Comparison of ENCODE assay signal across 13 cellular contexts in the genomic region with DNA sequence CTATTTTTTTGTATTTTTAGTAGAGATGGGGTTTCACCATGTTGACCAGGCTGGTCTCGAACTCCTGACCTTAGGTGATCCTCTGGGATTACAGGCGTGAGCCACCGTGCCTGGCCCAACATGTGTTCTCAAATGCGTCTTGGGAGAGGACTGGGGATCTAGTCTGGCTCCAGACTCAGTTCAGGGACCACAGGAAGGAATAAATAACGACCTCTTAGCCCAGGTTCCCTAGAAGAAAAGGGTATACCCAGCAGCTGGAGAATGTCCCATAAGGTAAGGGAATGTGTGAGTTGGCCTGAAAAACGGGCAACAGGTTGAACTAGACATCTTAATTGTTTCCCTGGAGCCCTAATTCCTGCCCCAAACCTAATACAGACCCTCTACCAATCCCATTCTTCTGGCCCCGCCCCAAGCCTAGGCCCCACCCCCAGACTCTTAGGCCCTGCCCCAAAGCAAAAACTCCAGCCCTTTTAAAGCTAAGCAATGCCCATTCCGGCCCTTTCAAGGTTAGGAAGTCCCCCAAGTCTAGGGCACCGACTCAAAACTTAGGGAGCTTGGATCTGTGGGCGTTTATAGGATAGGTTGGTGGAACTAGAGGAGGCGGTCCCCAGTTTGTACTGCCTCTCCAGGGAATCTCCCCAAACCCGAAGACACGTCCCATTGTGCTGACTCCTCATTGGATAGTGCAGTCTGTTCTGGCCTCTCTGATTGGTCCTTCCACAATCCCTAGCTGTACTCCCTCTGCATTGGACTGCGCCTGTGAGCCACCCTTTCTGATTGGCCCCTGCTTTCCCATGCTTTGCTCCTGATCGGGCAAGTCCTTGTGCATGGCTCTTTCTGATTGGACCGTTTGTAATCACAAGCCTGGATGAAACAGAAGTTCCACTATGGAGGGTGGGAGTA. TPM values are rescaled to one million over a fixed set of nuclear protein-coding genes. Genes with fewer than 3 reads are reported as not detected.
A peak's percentile ranks its signal among the peaks of the same experiment; 100 is the strongest.
DNase-seq lines count a peak whose midpoint lies in the region; ATAC-seq and TF ChIP-seq lines count a peak whose summit lies in the region.
"Had no signal": no experiment of that assay in that cellular context is flagged by ENCODE, and none has a peak within 500 bp of the region (broad histone marks: within the 10 kb centered on the region; RNA-seq: fewer than 3 reads in every experiment).

No MANE protein-coding gene starts in this region.

- no peak overlapping the region for H3K27ac ChIP-seq in mammary epithelial cell (ENCODE audit: insufficient read depth, low read depth, low read length)
- H3K27ac ChIP-seq: left ventricle myocardium inferior had no signal

- H3K4me1 Mint-ChIP-seq in MCF 10A (ENCODE audit: insufficient read depth, unreplicated experiment) (no peaks in the 10 kb centered on the region), HFFc6 (ENCODE audit: low read depth) (peaks cover 6% of the 10 kb centered on the region)
- H3K4me1 Mint-ChIP-seq in naive thymus-derived CD8-positive, alpha-beta T cell = peaks cover 31 to 63% (median 49%) of the 10 kb centered on the region in 4 donors

- H3K27ac Mint-ChIP-seq in MCF 10A (ENCODE audit: low read depth, unreplicated experiment) = no peak overlapping the region
- no peak overlapping the region for H3K27ac Mint-ChIP-seq in HFFc6
- peak overlapping the region in 8 of 10 donors; percentile 9 to 92 (median 63) for H3K27ac Mint-ChIP-seq in naive thymus-derived CD8-positive, alpha-beta T cell

- dilution Hi-C loops in mammary epithelial cell (cut with HindIII; ENCODE audit: low sequenced_read_pairs) = no loop called here

- H3K4me3 ChIP-seq in mammary epithelial cell (replicated peaks in 1 of 3; ENCODE audit: insufficient read depth in 1 of 3, low read depth in 2 of 3, low read length in 3 of 3) = no peak overlapping the region
- H3K4me3 ChIP-seq: HAP-1, left ventricle myocardium inferior had no signal

- H3K27me3 Mint-ChIP-seq in MCF 10A (ENCODE audit: insufficient read depth, unreplicated experiment) = peaks cover 11% of the 10 kb centered on the region
- H3K27me3 Mint-ChIP-seq in HFFc6 (ENCODE audit: insufficient read depth) = peaks cover 29% of the 10 kb centered on the region
- no peaks in the 10 kb centered on the region for H3K27me3 Mint-ChIP-seq in naive thymus-derived CD8-positive, alpha-beta T cell
- H3K27me3 Mint-ChIP-seq: CD4-positive, CD25-positive, alpha-beta regulatory T cell had no signal

- H3K79me2 ChIP-seq in mammary epithelial cell (ENCODE audit: insufficient read depth, low read length) = no peaks in the 10 kb centered on the region

- no peaks in the 10 kb centered on the region for H3K36me3 ChIP-seq in mammary epithelial cell (ENCODE audit: insufficient read depth, low read length)
- H3K36me3 ChIP-seq: HAP-1, left ventricle myocardium inferior had no signal

- H3K36me3 Mint-ChIP-seq in MCF 10A (ENCODE audit: insufficient read depth, unreplicated experiment) = no peaks in the 10 kb centered on the region
- no peaks in the 10 kb centered on the region for H3K36me3 Mint-ChIP-seq in HFFc6 (ENCODE audit: low read depth)
- H3K36me3 Mint-ChIP-seq in naive thymus-derived CD8-positive, alpha-beta T cell = peaks cover 0 to 54% (median 7%) of the 10 kb centered on the region in 3 donors

- H3K4me3 Mint-ChIP-seq in MCF 10A (ENCODE audit: unreplicated experiment) (no peak overlapping the region), HFFc6 (no peak overlapping the region)
- no peak overlapping the region for H3K4me3 Mint-ChIP-seq in naive thymus-derived CD8-positive, alpha-beta T cell

- in situ Hi-C loops in mammary epithelial cell (cut with MboI; ENCODE audit: low sequenced_read_pairs in 2 of 2) = loop anchor here (5.0 to 25.0 kb wide), 3 partner anchors 204 to 364 kb away; no protein-coding TSS in a partner anchor

- no peaks in the 10 kb centered on the region for H3K4me1 ChIP-seq in mammary epithelial cell (ENCODE audit: insufficient read depth, low read length)
- H3K4me1 ChIP-seq: HAP-1 had no signal

- no TSS peak for BruUV-seq in MCF 10A (replicated peaks; lab: Mats Ljungman, UMichigan)
- no TSS peak for BruUV-seq in mammary epithelial cell (replicated peaks; lab: Mats Ljungman, UMichigan)

- H3K27me3 ChIP-seq in mammary epithelial cell (ENCODE audit: insufficient read depth, low read length) = peaks cover 3% of the 10 kb centered on the region

- no peak overlapping the region for H3K9ac ChIP-seq in mammary epithelial cell (ENCODE audit: insufficient read depth, low read length)

- H2AFZ ChIP-seq in mammary epithelial cell (ENCODE audit: low read depth, low read length) = no peak overlapping the region

- H3K4me2 ChIP-seq in mammary epithelial cell (ENCODE audit: insufficient read depth, low read depth, low read length) = no peak overlapping the region

- no peaks in the 10 kb centered on the region for H3K9me3 ChIP-seq in mammary epithelial cell (replicated peaks; ENCODE audit: insufficient read depth, low read length)
- H3K9me3 ChIP-seq: HAP-1, left ventricle myocardium inferior had no signal

- no peak for TF ChIP-seq CTCF in MCF 10A (IDR thresholded peaks at IDR 0.05; ENCODE audit: unreplicated experiment)
- no peak for TF ChIP-seq CTCF in mammary epithelial cell (conservative IDR thresholded peaks at IDR 0.05 in 1 of 2, IDR thresholded peaks at IDR 0.05 in 1 of 2; ENCODE audit: extremely low read depth in 1 of 2, insufficient read depth in 1 of 2, low read depth in 1 of 2, low read length in 2 of 2)
- TF ChIP-seq CTCF in HFFc6 (IDR thresholded peaks at IDR 0.05) = no peak

- no peaks in the 10 kb centered on the region for H4K20me1 ChIP-seq in mammary epithelial cell (ENCODE audit: insufficient read depth, low read length)

- POLR2A ChIA-PET in MCF 10A (lab: Yijun Ruan, JAX) = interaction anchor here (1.2 kb wide), 1 partner anchor 197 kb away, joined by 3 read pairs; no protein-coding TSS in a partner anchor
- POLR2A ChIA-PET in naive thymus-derived CD8-positive, alpha-beta T cell (lab: Charles Lee) = interaction anchor here (0.5 to 1.5 kb wide), 5 partner anchors 8 to 902 kb away, joined by 3 to 5 read pairs (median 4); partner anchors contain the start of gene GMFG

- CTCF ChIA-PET in MCF 10A (lab: Yijun Ruan, JAX) = interaction anchor here (0.5 to 4.8 kb wide), 9 partner anchors 12 to 781 kb away, joined by 3 to 65 read pairs (median 3); no protein-coding TSS in a partner anchor
- CTCF ChIA-PET in mammary epithelial cell (lab: Charles Lee; ENCODE audit: low non-redundant PET) = no interaction called here

- H3K9me3 Mint-ChIP-seq in MCF 10A (ENCODE audit: unreplicated experiment) (no peaks in the 10 kb centered on the region), HFFc6 (no peaks in the 10 kb centered on the region)
- H3K9me3 Mint-ChIP-seq in naive thymus-derived CD8-positive, alpha-beta T cell = no peaks in the 10 kb centered on the region
- H3K9me3 Mint-ChIP-seq: CD4-positive, CD25-positive, alpha-beta regulatory T cell had no signal

- WGBS in mammary epithelial cell (ENCODE audit: low coverage, missing lambda C conversion rate) = 69% methylated on average over 13 of the region's 16 CpGs

- intact Hi-C loops in MCF 10A (cut with micrococcal nuclease) (loop anchor here (10.0 kb wide), 1 partner anchor 131 kb away; the partner anchor contains the start of gene NCCRP1), mammary epithelial cell (cut with micrococcal nuclease) (no loop called here)

- DNase-seq in MCF 10A (ENCODE audit: unreplicated experiment) (peak; percentile 18), mammary epithelial cell (no peak), HFFc6 (peak; percentile 15), NCI-H2171 treated with DMSO at 0.1 percent for 48 hours (lab: John Stamatoyannopoulos, UW) (no peak)
- peak; percentile 34 to 35 for DNase-seq in activated T-cell treated with anti-CD3 and anti-CD28 coated beads, Interleukin-2, amount 50 U/mL, for 48 hours
- peak in 2 of 10 donors; percentile 23 to 25 for DNase-seq in naive thymus-derived CD8-positive, alpha-beta T cell
- DNase-seq in central memory CD4-positive, alpha-beta T cell = no peak
- DNase-seq: CD4-positive, CD25-positive, alpha-beta regulatory T cell; cortex of kidney; left ventricle myocardium inferior had no signal

- peak in 1 of 2 donors; percentile 44 for ATAC-seq in naive thymus-derived CD8-positive, alpha-beta T cell
- no peak for ATAC-seq in HG02623 (IDR thresholded peaks at IDR 0.05; ENCODE audit: unreplicated experiment)

RNA-seq across cellular contexts. Expression of gene LRFN1, which starts 5.4 kb away (rescaled TPM):
- 0.16 TPM in 1 of 2 replicates, not detected in the other for total RNA-seq in MCF 10A (2022)
- total RNA-seq in mammary epithelial cell = 1 to 10 TPM in 1 of 2 donors, under 1 TPM in 1; 0.50 to 1.2 TPM
- polyA plus RNA-seq in mammary epithelial cell = 0.20 TPM
- not detected for polyA minus RNA-seq in mammary epithelial cell
- under 1 TPM in 2 of 6 experiments, not detected in 4; 0.07 to 0.14 TPM for total RNA-seq in HFFc6 (2021; fragmentation: NEBNext Ultra II Directional; extraction: Animal tissue kit (Norgen Biotek cat#: 25700))
- 10 to 100 TPM; 10.1 TPM for total RNA-seq in naive thymus-derived CD8-positive, alpha-beta T cell
- 1 to 10 TPM; 3.2 to 4.4 (median 3.5) TPM for polyA plus RNA-seq in naive thymus-derived CD8-positive, alpha-beta T cell

RNA-seq across cellular contexts. Expression of gene GMFG, which starts 9.8 kb away (rescaled TPM):
- not detected in 2 replicates for total RNA-seq in MCF 10A (2022)
- not detected for total RNA-seq in mammary epithelial cell
- polyA plus RNA-seq in mammary epithelial cell = 0.17 TPM
- polyA minus RNA-seq in mammary epithelial cell = not detected
- 1 to 10 TPM in 1 of 6 experiments, under 1 TPM in 5; 0.37 to 1.1 (median 0.77) TPM for total RNA-seq in HFFc6 (2021; fragmentation: NEBNext Ultra II Directional; extraction: Animal tissue kit (Norgen Biotek cat#: 25700))
- 100 to 1,000 TPM; 373 to 393 TPM for total RNA-seq in naive thymus-derived CD8-positive, alpha-beta T cell
- polyA plus RNA-seq in naive thymus-derived CD8-positive, alpha-beta T cell = 1,000 to 10,000 TPM; 1,026 to 1,392 (median 1,316) TPM
- total RNA-seq: NCI-H460 had no signal

RNA-seq across cellular contexts. Expression of gene SAMD4B, which starts 16.2 kb away (rescaled TPM):
- total RNA-seq in MCF 10A (2022) = 65.4 and 94.2 TPM in 2 replicates
- 10 to 100 TPM; 54.3 to 95.2 TPM for total RNA-seq in mammary epithelial cell
- polyA plus RNA-seq in mammary epithelial cell = 54.1 TPM
- 144 TPM for polyA minus RNA-seq in mammary epithelial cell
- total RNA-seq in HFFc6 (2021; fragmentation: NEBNext Ultra II Directional; extraction: Animal tissue kit (Norgen Biotek cat#: 25700)) = 100 to 1,000 TPM; 107 to 133 (median 124) TPM
- 10 to 100 TPM; 49.8 to 55.2 TPM for total RNA-seq in naive thymus-derived CD8-positive, alpha-beta T cell
- polyA plus RNA-seq in naive thymus-derived CD8-positive, alpha-beta T cell = 10 to 100 TPM in 1 of 3 donors, 1 to 10 TPM in 2; 5.4 to 12.3 (median 6.4) TPM

RNA-seq across cellular contexts. Expression of gene IFNL1, which starts 29.8 kb away (rescaled TPM):
- total RNA-seq in MCF 10A (2022) = not detected in 2 replicates
- total RNA-seq in mammary epithelial cell = not detected
- polyA plus RNA-seq in mammary epithelial cell = not detected
- not detected for polyA minus RNA-seq in mammary epithelial cell
- total RNA-seq in HFFc6 (2021; fragmentation: NEBNext Ultra II Directional; extraction: Animal tissue kit (Norgen Biotek cat#: 25700)) = not detected
- total RNA-seq in naive thymus-derived CD8-positive, alpha-beta T cell = not detected
- polyA plus RNA-seq in naive thymus-derived CD8-positive, alpha-beta T cell = under 1 TPM in 1 of 3 donors, not detected in 2; 0.65 TPM
- total RNA-seq: CD4-positive, CD25-positive, alpha-beta regulatory T cell; left ventricle myocardium inferior; NCI-H460 had no signal
- polyA plus RNA-seq: CD4-positive, CD25-positive, alpha-beta regulatory T cell had no signal

RNA-seq across cellular contexts. Expression of gene IFNL2, which starts 57.8 kb away (rescaled TPM):
- total RNA-seq in MCF 10A (2022) (not detected in 2 replicates), mammary epithelial cell (not detected)
- not detected for polyA plus RNA-seq in mammary epithelial cell
- polyA minus RNA-seq in mammary epithelial cell = not detected
- total RNA-seq in HFFc6 (2021; fragmentation: NEBNext Ultra II Directional; extraction: Animal tissue kit (Norgen Biotek cat#: 25700)) = not detected
- total RNA-seq in naive thymus-derived CD8-positive, alpha-beta T cell = not detected
- polyA plus RNA-seq in naive thymus-derived CD8-positive, alpha-beta T cell = not detected
- total RNA-seq: CD4-positive, CD25-positive, alpha-beta regulatory T cell; left ventricle myocardium inferior; NCI-H460 had no signal
- polyA plus RNA-seq: CD4-positive, CD25-positive, alpha-beta regulatory T cell had no signal

Comparison
In these comparisons a context has a peak if more than half of its experiments do, and no peak if none do; other contexts are left out.
1. DNase-seq: peak in MCF 10A (single experiment), HFFc6 (single experiment) and activated T-cell treated with anti-CD3 and anti-CD28 coated beads, Interleukin-2, amount 50 U/mL, for 48 hours (2 of 2); none in mammary epithelial cell (single experiment), central memory CD4-positive, alpha-beta T cell (single experiment) and NCI-H2171 treated with DMSO at 0.1 percent for 48 hours (single experiment).
2. H3K27ac Mint-ChIP-seq: peak in naive thymus-derived CD8-positive, alpha-beta T cell (8 of 10); none in MCF 10A (single experiment) and HFFc6 (single experiment).
3. RNA of gene GMFG, which starts 9.8 kb away (total RNA-seq): 373 to 393 TPM in naive thymus-derived CD8-positive, alpha-beta T cell; 0.37 to 1.1 TPM in HFFc6, not detected in mammary epithelial cell and not detected in MCF 10A; every median in the first group is over 100 times any median in the second.